ENCODE assay signal across 1 cellular context in genomic region chr2:240124651-240125030, GRCh38.
TF ChIP-seq lines count a peak whose summit lies in the region.

No MANE protein-coding gene starts in this region.

TF ChIP-seq in HepG2, 621 proteins besides CTCF, POLR2A, EP300 and RAD21:
- TF ChIP-seq ZBTB25 (CRISPR knock-in tag; IDR thresholded peaks at IDR 0.05) (no peak), ARNT2 (CRISPR knock-in tag; IDR thresholded peaks at IDR 0.05; ENCODE audit: low read depth) (no peak), CREB3 (CRISPR knock-in tag; IDR thresholded peaks at IDR 0.05) (no peak), YEATS2 (CRISPR knock-in tag; IDR thresholded peaks at IDR 0.05; ENCODE audit: borderline replicate concordance) (no peak), NFE2L2 (IDR thresholded peaks at IDR 0.05; ENCODE audit: low read length) (no peak), THAP8 (CRISPR knock-in tag; IDR thresholded peaks at IDR 0.05; ENCODE audit: borderline replicate concordance) (no peak), NR1H2 (CRISPR knock-in tag; IDR thresholded peaks at IDR 0.05; ENCODE audit: borderline replicate concordance, low read depth) (no peak), GLMP (CRISPR knock-in tag; IDR thresholded peaks at IDR 0.05; ENCODE audit: borderline replicate concordance) (no peak), ZNF598 (CRISPR knock-in tag; IDR thresholded peaks at IDR 0.05; ENCODE audit: borderline replicate concordance) (no peak), WIZ (CRISPR knock-in tag; IDR thresholded peaks at IDR 0.05) (no peak), GABPA (IDR thresholded peaks at IDR 0.05; ENCODE audit: low read depth, low read length) (no peak), GABPA (CRISPR knock-in tag; IDR thresholded peaks at IDR 0.05; ENCODE audit: low read depth) (no peak), IKZF5 (CRISPR knock-in tag; IDR thresholded peaks at IDR 0.05) (no peak), ZBTB33 (CRISPR knock-in tag; IDR thresholded peaks at IDR 0.05) (no peak), ZNF432 (CRISPR knock-in tag; IDR thresholded peaks at IDR 0.05; ENCODE audit: borderline replicate concordance) (no peak), ZHX1 (CRISPR knock-in tag; IDR thresholded peaks at IDR 0.05; ENCODE audit: low read depth) (no peak), JUND (CRISPR knock-in tag; IDR thresholded peaks at IDR 0.05) (no peak), TFE3 (CRISPR knock-in tag; IDR thresholded peaks at IDR 0.05) (no peak), HCFC1 (IDR thresholded peaks at IDR 0.05; ENCODE audit: low read depth, low read length) (no peak), BATF2 (CRISPR knock-in tag; IDR thresholded peaks at IDR 0.05) (no peak)
